9 cellular contexts compared by ENCODE assay signal in the genomic region with DNA sequence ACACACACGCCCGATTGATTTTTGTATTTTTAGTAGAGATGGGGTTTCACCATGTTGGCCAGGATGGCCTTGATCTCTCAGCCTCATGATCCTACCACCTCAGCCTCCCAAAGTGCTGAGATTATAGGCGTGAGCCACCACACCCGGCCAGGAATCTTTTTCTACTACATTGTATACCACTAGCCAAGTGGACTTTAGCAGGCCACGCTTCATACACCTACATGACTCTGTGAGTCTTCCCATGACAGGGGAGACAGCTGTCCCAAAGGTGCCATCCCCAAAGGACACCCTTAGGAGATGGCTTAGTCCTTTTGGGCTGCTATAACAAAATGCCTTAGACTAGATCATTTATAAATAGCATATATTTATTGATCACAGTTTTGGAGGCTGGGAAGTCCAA. TPM values are rescaled to one million over a fixed set of nuclear protein-coding genes. Genes with fewer than 3 reads are reported as not detected.
"Had no signal": no experiment of that assay in that cellular context is flagged by ENCODE, and none has a peak within 500 bp of the region (broad histone marks: within the 10 kb centered on the region; RNA-seq: fewer than 3 reads in every experiment).

No MANE protein-coding gene starts in this region.

- DNase-seq: GDM1, GF-D8 had no signal

- ATAC-seq: GM12878 had no signal

- H3K4me3 ChIP-seq: GM12878 had no signal

- FAIRE-seq: G401.6, GM12878, GM12891, GM12892, GM18507, GM19239 had no signal

RNA-seq across cellular contexts. Expression of a gene that starts 32.8 kb away (rescaled TPM):
- total RNA-seq: G401 had no signal

RNA-seq across cellular contexts. Expression of a gene that starts 35.3 kb away (rescaled TPM):
- total RNA-seq: G401 had no signal
